ENCODE assay signal across 9 cellular contexts in the genomic region with DNA sequence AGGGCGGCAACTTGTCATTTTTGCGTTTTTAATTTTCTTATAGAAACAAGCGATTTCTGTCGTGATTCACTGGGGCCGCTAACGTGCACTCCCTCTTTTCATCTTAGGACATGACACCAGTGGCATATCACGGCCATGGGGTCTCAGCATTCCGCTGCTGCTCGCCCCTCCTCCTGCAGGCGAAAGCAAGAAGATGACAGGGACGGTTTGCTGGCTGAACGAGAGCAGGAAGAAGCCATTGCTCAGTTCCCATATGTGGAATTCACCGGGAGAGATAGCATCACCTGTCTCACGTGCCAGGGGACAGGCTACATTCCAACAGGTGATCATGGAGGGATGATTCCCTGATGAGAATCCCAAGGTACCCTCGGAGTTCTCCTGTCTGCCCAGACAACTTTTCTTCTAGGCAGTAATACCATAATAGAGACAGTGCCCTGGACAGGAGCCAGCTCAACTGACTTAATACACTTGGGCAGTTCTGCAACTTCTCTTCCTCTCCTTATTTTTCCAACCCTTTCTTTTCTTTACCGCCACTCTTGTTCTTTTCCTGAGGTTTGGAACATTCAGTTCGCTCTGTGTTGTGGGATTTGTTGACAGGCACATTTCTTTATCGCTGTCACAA. TPM values are rescaled to one million over a fixed set of nuclear protein-coding genes. Genes with fewer than 3 reads are reported as not detected.
DNase-seq lines count a peak whose midpoint lies in the region; ATAC-seq and TF ChIP-seq lines count a peak whose summit lies in the region.
"Had no signal": no experiment of that assay in that cellular context is flagged by ENCODE, and none has a peak within 500 bp of the region (broad histone marks: within the 10 kb centered on the region; RNA-seq: fewer than 3 reads in every experiment).

No MANE protein-coding gene starts in this region.

- peak overlapping the region; percentile 64 to 96 for H3K4me3 ChIP-seq in body of pancreas
- H3K4me3 ChIP-seq in liver (ENCODE audit: low read depth in 1 of 3, low read length in 3 of 3): peak overlapping the region; percentile 68 to 77 (median 71)
- H3K4me3 ChIP-seq in testis: peak overlapping the region; percentile 62 to 85

- H3K9me3 ChIP-seq in body of pancreas (no peaks in the 10 kb centered on the region), liver (ENCODE audit: control insufficient read depth in 4 of 4, low read length in 3 of 4) (no peaks in the 10 kb centered on the region), testis (no peaks in the 10 kb centered on the region)

- intact Hi-C loops in body of pancreas (cut with DNase I): no loop called here
- intact Hi-C loops in testis (cut with DNase I; ENCODE audit: low total_unique reads): no loop called here

- H3K4me1 ChIP-seq in body of pancreas: peaks cover 14% of the 10 kb centered on the region
- H3K4me1 ChIP-seq in liver (ENCODE audit: control insufficient read depth in 4 of 4, insufficient read depth in 4 of 4, low read length in 3 of 4): peaks cover 0 to 8% (median 6%) of the 10 kb centered on the region in 4 donors
- peaks cover 11% of the 10 kb centered on the region for H3K4me1 ChIP-seq in testis

- peak overlapping the region in 1 of 4 donors; percentile 55 for H3K27ac ChIP-seq in body of pancreas
- H3K27ac ChIP-seq in liver (ENCODE audit: low read depth in 1 of 2, low read length in 2 of 2): no peak overlapping the region
- peak overlapping the region in 1 of 2 donors; percentile 67 for H3K27ac ChIP-seq in testis

- DNase-seq in NCI-H1092 treated with DMSO at 0.1 percent for 48 hours (lab: John Stamatoyannopoulos, UW): peak; percentile 40
- DNase-seq in NCI-H1092 (lab: John Stamatoyannopoulos, UW): no peak
- peak; percentile 19 for DNase-seq in NCI-H146 treated with DMSO at 0.1 percent for 48 hours (lab: John Stamatoyannopoulos, UW; ENCODE audit: unreplicated experiment)
- peak; percentile 25 to 67 (median 46) for DNase-seq in body of pancreas
- DNase-seq in testis: peak; percentile 59
- no peak for DNase-seq in AG08395 (ENCODE audit: low spot score)
- no peak for DNase-seq in NCI-H2081 treated with DMSO at 0.1 percent for 48 hours (lab: John Stamatoyannopoulos, UW)

- peak overlapping the region in 1 of 2 donors; percentile 10 for H3K9ac ChIP-seq in liver (ENCODE audit: low read depth in 1 of 2, low read length in 2 of 2)

- no peak for ATAC-seq in body of pancreas

- TF ChIP-seq CTCF in body of pancreas (IDR thresholded peaks at IDR 0.05): no peak
- TF ChIP-seq CTCF in liver (IDR thresholded peaks at IDR 0.05; ENCODE audit: low read depth, low read length, missing input control): no peak
- TF ChIP-seq CTCF in testis (IDR thresholded peaks at IDR 0.05): no peak

- no peak for TF ChIP-seq POLR2A in body of pancreas (IDR thresholded peaks at IDR 0.05)
- no peak for TF ChIP-seq POLR2A in testis (IDR thresholded peaks at IDR 0.05)

- peaks cover 0 to 2% of the 10 kb centered on the region in 2 donors for H3K36me3 ChIP-seq in body of pancreas (replicated peaks in 1 of 2; ENCODE audit: insufficient read depth in 1 of 2, low read depth in 2 of 2)
- H3K36me3 ChIP-seq in liver (ENCODE audit: control insufficient read depth in 4 of 4, insufficient read depth in 3 of 4, low read depth in 1 of 4, low read length in 3 of 4): peaks cover 0 to 9% (median under 1%) of the 10 kb centered on the region in 4 donors
- no peaks in the 10 kb centered on the region for H3K36me3 ChIP-seq in testis (ENCODE audit: low read depth, missing control alignments)

- no peaks in the 10 kb centered on the region for H3K27me3 ChIP-seq in body of pancreas
- no peaks in the 10 kb centered on the region for H3K27me3 ChIP-seq in liver (ENCODE audit: control insufficient read depth in 4 of 4, insufficient read depth in 4 of 4, low read length in 3 of 4)
- no peaks in the 10 kb centered on the region for H3K27me3 ChIP-seq in testis

- 17 to 22% methylated on average over 12 to 18 of the region's 18 CpGs for WGBS in body of pancreas, 2 donors
- WGBS in liver: 16% methylated on average over 18 of the region's 18 CpGs
- 13 to 20% methylated on average over 18 of the region's 18 CpGs for WGBS in testis, 2 donors

- no peak for TF ChIP-seq RAD21 in liver (IDR thresholded peaks at IDR 0.05)

TF ChIP-seq in liver, 16 proteins besides CTCF, POLR2A, EP300 and RAD21:
- TF ChIP-seq YY1 (IDR thresholded peaks at IDR 0.05) (peak; percentile 19), FOXA2 (IDR thresholded peaks at IDR 0.05) (no peak), MAX (IDR thresholded peaks at IDR 0.05) (no peak)
TF ChIP-seq in liver: peak in this region for 1.

RNA-seq across cellular contexts. Expression of gene TMEM106C, which starts 0.8 kb away (rescaled TPM):
- total RNA-seq in body of pancreas (10 to 100 TPM; 38.2 to 47.0 TPM), liver (10 to 100 TPM; 18.8 to 57.8 TPM), testis (10 to 100 TPM; 63.5 to 91.1 TPM)
- polyA plus RNA-seq in liver (10 to 100 TPM; 16.2 to 31.5 TPM), testis (ENCODE audit: insufficient read depth, low read depth, low replicate concordance) (132 TPM)

RNA-seq across cellular contexts. Expression of gene COL2A1, which starts 40.1 kb away (rescaled TPM):
- total RNA-seq in body of pancreas (not detected), liver (100 to 1,000 TPM in 1 of 2 donors, not detected in 1; 321 TPM), testis (1 to 10 TPM; 1.8 to 8.0 TPM)
- polyA plus RNA-seq in liver (not detected), testis (ENCODE audit: insufficient read depth, low read depth, low replicate concordance) (2.8 TPM)

RNA-seq across cellular contexts. Expression of gene VDR, which starts 59.4 kb away (rescaled TPM):
- 1 to 10 TPM; 1.3 to 3.1 TPM for total RNA-seq in body of pancreas
- under 1 TPM; 0.25 to 0.42 TPM for total RNA-seq in liver
- polyA plus RNA-seq in liver: under 1 TPM; 0.28 to 0.47 TPM
- 1 to 10 TPM; 1.4 to 2.9 TPM for total RNA-seq in testis
- polyA plus RNA-seq in testis (ENCODE audit: insufficient read depth, low read depth, low replicate concordance): 3.7 TPM
- total RNA-seq: temporal lobe had no signal

Comparison
In these comparisons a context has a peak if more than half of its experiments do, and no peak if none do; other contexts are left out.
1. DNase-seq: peak in NCI-H1092 treated with DMSO at 0.1 percent for 48 hours (single experiment), NCI-H146 treated with DMSO at 0.1 percent for 48 hours (single experiment), body of pancreas (4 of 4) and testis (single experiment); none in NCI-H1092 (single experiment), AG08395 (single experiment) and NCI-H2081 treated with DMSO at 0.1 percent for 48 hours (single experiment).
2. Peak in every context shown above with its lines, with median percentiles within 50 percentile points of each other: H3K4me3 ChIP-seq.